ENCODE assay signal across 9 cellular contexts in the genomic region with DNA sequence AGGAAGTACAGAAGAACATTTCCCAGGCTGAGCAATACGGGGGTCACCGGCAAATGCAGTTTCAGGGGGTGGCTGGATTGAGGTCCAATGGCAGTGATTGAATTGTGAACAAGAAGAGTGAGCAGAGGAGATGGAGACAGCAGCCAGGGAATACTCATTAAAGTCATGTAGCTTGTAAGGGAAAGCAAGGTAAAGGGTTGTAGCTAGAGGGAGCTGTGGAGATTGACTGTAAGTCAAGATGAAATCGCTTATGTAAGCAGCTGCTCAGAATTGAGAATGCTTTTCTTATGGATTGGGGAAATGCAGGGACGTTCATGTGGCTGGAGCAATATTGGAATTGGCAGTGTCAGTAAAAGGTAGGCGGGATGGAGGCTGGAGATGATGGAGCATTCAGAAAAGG.
DNase-seq lines count a peak whose midpoint lies in the region; ATAC-seq and TF ChIP-seq lines count a peak whose summit lies in the region.
"Had no signal": no experiment of that assay in that cellular context is flagged by ENCODE, and none has a peak within 500 bp of the region (broad histone marks: within the 10 kb centered on the region; RNA-seq: fewer than 3 reads in every experiment).

No MANE protein-coding gene starts in this region.

- H3K79me2 ChIP-seq in PC-3 (ENCODE audit: low read length): no peaks in the 10 kb centered on the region

- H3K27ac ChIP-seq in PC-3 (ENCODE audit: low read length) (no peak overlapping the region), prostate gland (no peak overlapping the region), gastrocnemius medialis (no peak overlapping the region)

- H3K27me3 ChIP-seq in PC-3 (ENCODE audit: low read length) (peaks cover 54% of the 10 kb centered on the region), prostate gland (replicated peaks; ENCODE audit: insufficient read depth) (no peaks in the 10 kb centered on the region), gastrocnemius medialis (peaks cover 0 to 2% (median 0%) of the 10 kb centered on the region in 3 donors)

- H4K20me1 ChIP-seq in PC-3 (ENCODE audit: low read length): no peaks in the 10 kb centered on the region

- CTCF ChIA-PET in PC-3 (lab: Charles Lee): interaction anchor here (0.5 to 0.7 kb wide), 3 partner anchors 40 to 401 kb away, joined by 3 to 6 read pairs (median 5); a partner anchor contains a TSS

- H3K9ac ChIP-seq in PC-3 (ENCODE audit: low read length): no peak overlapping the region

- H3K9me3 ChIP-seq in PC-3 (ENCODE audit: low read length) (no peaks in the 10 kb centered on the region), prostate gland (no peaks in the 10 kb centered on the region), gastrocnemius medialis (no peaks in the 10 kb centered on the region)

- POLR2A ChIA-PET in PC-3 (lab: Charles Lee; ENCODE audit: unreplicated experiment): interaction anchor here (0.8 kb wide), 1 partner anchor 280 kb away, joined by 11 read pairs; no protein-coding TSS in a partner anchor

- TF ChIP-seq CTCF in PC-3 (conservative IDR thresholded peaks at IDR 0.05; ENCODE audit: low read depth, low read length): peak; percentile 64
- TF ChIP-seq CTCF in prostate gland (IDR thresholded peaks at IDR 0.05): peak in 2 of 4 experiments; percentile 32 to 41
- no peak for TF ChIP-seq CTCF in gastrocnemius medialis (IDR thresholded peaks at IDR 0.05 in 4 of 5, conservative IDR thresholded peaks at IDR 0.05 in 1 of 5)

- H2AFZ ChIP-seq in PC-3 (ENCODE audit: low read length): no peak overlapping the region

- H3K4me1 ChIP-seq in PC-3 (ENCODE audit: insufficient read depth, low read length) (no peaks in the 10 kb centered on the region), prostate gland (replicated peaks) (no peaks in the 10 kb centered on the region), gastrocnemius medialis (no peaks in the 10 kb centered on the region)

- H3K4me2 ChIP-seq in PC-3 (ENCODE audit: low read length): no peak overlapping the region

- intact Hi-C loops in left ventricle myocardium superior (cut with micrococcal nuclease): no loop called here
- intact Hi-C loops in Right ventricle myocardium inferior (cut with DNase I): no loop called here
- intact Hi-C loops in PC-3 (cut with micrococcal nuclease): no loop called here
- intact Hi-C loops in prostate gland (cut with DNase I): no loop called here
- intact Hi-C loops in gastrocnemius medialis (cut with DNase I; ENCODE audit: low total_unique reads): no loop called here

- no peak overlapping the region for H3K4me3 ChIP-seq in PC-3 (ENCODE audit: low read length)
- H3K4me3 ChIP-seq in prostate gland: no peak overlapping the region
- no peak overlapping the region for H3K4me3 ChIP-seq in gastrocnemius medialis
- H3K4me3 ChIP-seq: lung had no signal

- TF ChIP-seq POLR2A in prostate gland (IDR thresholded peaks at IDR 0.05) (no peak), gastrocnemius medialis (IDR thresholded peaks at IDR 0.05) (no peak)

- 52% methylated on average over 5 of the region's 5 CpGs for WGBS in prostate gland

- H3F3A ChIP-seq in PC-3 (ENCODE audit: low read length, unreplicated experiment): no peaks in the 10 kb centered on the region

- in situ Hi-C loops in gastrocnemius medialis (cut with MboI; ENCODE audit: low sequenced_read_pairs in 4 of 4): no loop called here

- no peaks in the 10 kb centered on the region for H3K9me2 ChIP-seq in PC-3 (replicated peaks; ENCODE audit: low read length)

- DNase-seq in left ventricle myocardium superior: no peak
- DNase-seq in Right ventricle myocardium inferior (ENCODE audit: missing footprints): no peak
- peak; percentile 60 for DNase-seq in PC-3
- peak; percentile 42 for DNase-seq in globus pallidus (ENCODE audit: low spot score)
- no peak for DNase-seq in prostate gland (ENCODE audit: low spot score)
- no peak for DNase-seq in mesenteric fat pad (ENCODE audit: low spot score)
- no peak for DNase-seq in NCI-H226
- DNase-seq in gastrocnemius medialis: no peak

- no TSS peak for BruUV-seq in PC-3 (replicated peaks; lab: Mats Ljungman, UMichigan)

- H3K36me3 ChIP-seq in PC-3 (ENCODE audit: low read depth, low read length) (no peaks in the 10 kb centered on the region), prostate gland (no peaks in the 10 kb centered on the region), gastrocnemius medialis (no peaks in the 10 kb centered on the region)

- ATAC-seq in left ventricle myocardium superior (peak; percentile 33), Right ventricle myocardium inferior (no peak), PC-3 (peak; percentile 66), gastrocnemius medialis (no peak)

Comparison
In these comparisons a context has a peak if more than half of its experiments do, and no peak if none do; other contexts are left out.
1. ATAC-seq: peak in left ventricle myocardium superior (single experiment) and PC-3 (single experiment); none in Right ventricle myocardium inferior (single experiment) and gastrocnemius medialis (0 of 2).
2. DNase-seq: peak in PC-3 (single experiment) and globus pallidus (single experiment); none in left ventricle myocardium superior (single experiment), Right ventricle myocardium inferior (single experiment), prostate gland (single experiment), mesenteric fat pad (single experiment), NCI-H226 (single experiment) and gastrocnemius medialis (0 of 2).